ENCODE assay signal across 30 cellular contexts in genomic region chr16:9499921-9500593, GRCh38.
DNase-seq lines count a peak whose midpoint lies in the region; ATAC-seq and TF ChIP-seq lines count a peak whose summit lies in the region.
"Had no signal": no experiment of that assay in that cellular context is flagged by ENCODE, and none has a peak within 500 bp of the region (broad histone marks: within the 10 kb centered on the region; RNA-seq: fewer than 3 reads in every experiment).

No MANE protein-coding gene starts in this region.

- H3K4me1 ChIP-seq in sigmoid colon, result no peaks in the 10 kb centered on the region
- H3K4me1 ChIP-seq: pancreas, right lobe of liver, testis had no signal

- H3K9me3 ChIP-seq in sigmoid colon, result no peaks in the 10 kb centered on the region
- H3K9me3 ChIP-seq: pancreas, right lobe of liver, SK-N-SH, testis had no signal

- intact Hi-C loops in sigmoid colon (cut with DNase I), result no loop called here

- no peak for TF ChIP-seq EP300 in sigmoid colon (IDR thresholded peaks at IDR 0.05)

- H3K36me3 ChIP-seq in sigmoid colon, result no peaks in the 10 kb centered on the region
- H3K36me3 ChIP-seq: pancreas, right lobe of liver had no signal

- no peak for TF ChIP-seq CTCF in WTC11 (IDR thresholded peaks at IDR 0.05)
- no peak for TF ChIP-seq CTCF in sigmoid colon (IDR thresholded peaks at IDR 0.05)

- peak; percentile 18 for DNase-seq in NCI-H2171 treated with DMSO at 0.1 percent for 48 hours (lab: John Stamatoyannopoulos, UW)
- DNase-seq in NCI-H2171 (lab: John Stamatoyannopoulos, UW), result no peak
- DNase-seq in WTC11 (ENCODE audit: low spot score), result peak; percentile 54
- DNase-seq in left kidney (ENCODE audit: low read depth, low spot score), result peak; percentile 91
- DNase-seq in sigmoid colon, result peak; percentile 64
- DNase-seq in NCI-H1105 (lab: John Stamatoyannopoulos, UW), result no peak
- no peak for DNase-seq in AG08395 (ENCODE audit: low spot score)
- DNase-seq in effector CD4-positive, alpha-beta T cell, result no peak
- DNase-seq: activated CD4-positive, alpha-beta T cell treated with anti-CD3 and anti-CD28 coated beads, Interleukin-2, amount 10 ng/mL, durations not matched to agents 7 days and 5 days; activated naive CD4-positive, alpha-beta T cell treated with anti-CD3 and anti-CD28 coated beads, Interleukin-2, amount 50 U/mL, for 16 hours; AML-193; CD4-positive, alpha-beta memory T cell; cortex of kidney; DMS153; GDM1; naive thymus-derived CD4-positive, alpha-beta T cell; NCI-H1092 treated with DMSO at 0.1 percent for 48 hours; NCI-H2081 treated with DMSO at 0.1 percent for 48 hours; NCI-H526; pancreas; right lobe of liver; SK-N-SH; stimulated activated naive CD4-positive, alpha-beta T cell treated with Interleukin-2 at 50 U/mL for 16 hours; T-helper 2 cell; testis had no signal

- no peak overlapping the region for H3K4me3 Mint-ChIP-seq in WTC11
- H3K4me3 Mint-ChIP-seq: activated CD4-positive, alpha-beta T cell treated with anti-CD3 and anti-CD28 coated beads, Interleukin-2, amount 10 ng/mL, durations not matched to agents 7 days and 5 days; activated T-helper 1 cell treated with anti-CD3 and anti-CD28 coated beads, Interleukin-12 subunit alpha, Interleukin-12 subunit beta, Interleukin-2, Interleukin-4 antibody, amounts not matched to agents 30 ng/mL and 10 ng/mL and 1 ng/mL, durations not matched to agents 14 hours and 24 hours and 36 hours; CD4-positive, alpha-beta memory T cell; IgD-negative memory B cell; mesothelial cell of epicardium; naive thymus-derived CD4-positive, alpha-beta T cell had no signal

- no peak overlapping the region for H3K4me3 ChIP-seq in sigmoid colon
- H3K4me3 ChIP-seq: pancreas, right lobe of liver, testis had no signal

- H3K27me3 Mint-ChIP-seq in WTC11 (ENCODE audit: low read depth), result no peaks in the 10 kb centered on the region; the same call in 1 of the 2 replicates
- H3K27me3 Mint-ChIP-seq: activated CD4-positive, alpha-beta T cell treated with anti-CD3 and anti-CD28 coated beads, Interleukin-2, amount 10 ng/mL, durations not matched to agents 7 days and 5 days had no signal

- POLR2A ChIA-PET in WTC11 (lab: Charles Lee), result no interaction called here

- no peak overlapping the region for H3K27ac ChIP-seq in sigmoid colon
- H3K27ac ChIP-seq: 22Rv1, pancreas, right lobe of liver, RWPE1, testis had no signal

- peaks cover 5% of the 10 kb centered on the region for H3K36me3 Mint-ChIP-seq in WTC11
- H3K36me3 Mint-ChIP-seq: CD4-positive, alpha-beta memory T cell; IgD-negative memory B cell; mesothelial cell of epicardium; naive thymus-derived CD4-positive, alpha-beta T cell had no signal

- H3K9me3 Mint-ChIP-seq in WTC11, result peaks cover 15% of the 10 kb centered on the region
- H3K9me3 Mint-ChIP-seq: activated T-helper 1 cell treated with anti-CD3 and anti-CD28 coated beads, Interleukin-12 subunit alpha, Interleukin-12 subunit beta, Interleukin-2, Interleukin-4 antibody, amounts not matched to agents 30 ng/mL and 10 ng/mL and 1 ng/mL, durations not matched to agents 14 hours and 24 hours and 36 hours; mesothelial cell of epicardium had no signal

- H3K4me1 Mint-ChIP-seq in WTC11, result peaks cover 38% of the 10 kb centered on the region
- H3K4me1 Mint-ChIP-seq: activated CD4-positive, alpha-beta T cell treated with anti-CD3 and anti-CD28 coated beads, Interleukin-2, amount 10 ng/mL, durations not matched to agents 7 days and 5 days; CD4-positive, alpha-beta memory T cell; IgD-negative memory B cell; naive thymus-derived CD4-positive, alpha-beta T cell had no signal

- H3K27ac Mint-ChIP-seq in WTC11, result no peak overlapping the region
- H3K27ac Mint-ChIP-seq: activated CD4-positive, alpha-beta T cell treated with anti-CD3 and anti-CD28 coated beads, Interleukin-2, amount 10 ng/mL, durations not matched to agents 7 days and 5 days; activated T-helper 1 cell treated with anti-CD3 and anti-CD28 coated beads, Interleukin-12 subunit alpha, Interleukin-12 subunit beta, Interleukin-2, Interleukin-4 antibody, amounts not matched to agents 30 ng/mL and 10 ng/mL and 1 ng/mL, durations not matched to agents 14 hours and 24 hours and 36 hours; CD4-positive, alpha-beta memory T cell; mesothelial cell of epicardium; naive thymus-derived CD4-positive, alpha-beta T cell had no signal

- no peaks in the 10 kb centered on the region for H3K27me3 ChIP-seq in sigmoid colon
- H3K27me3 ChIP-seq: pancreas, right lobe of liver, testis had no signal

- ATAC-seq in WTC11, result peak; percentile 67
- ATAC-seq: naive thymus-derived CD4-positive, alpha-beta T cell; pancreas; right lobe of liver had no signal

- 21 to 70% methylated on average over 1 of the region's 1 CpG for WGBS in sigmoid colon, 2 donors

- TF ChIP-seq POLR2A in sigmoid colon (IDR thresholded peaks at IDR 0.05), result no peak

- CTCF ChIA-PET in WTC11 (lab: Charles Lee), result no interaction called here

TF ChIP-seq in WTC11, 78 proteins besides CTCF, POLR2A, EP300 and RAD21 (continues in another document):
- TF ChIP-seq MXD4 (CRISPR knock-in tag; IDR thresholded peaks at IDR 0.05; ENCODE audit: borderline replicate concordance) (no peak), TCF7 (CRISPR knock-in tag; IDR thresholded peaks at IDR 0.05; ENCODE audit: low read depth) (no peak), ZNF121 (CRISPR knock-in tag; IDR thresholded peaks at IDR 0.05) (no peak), NR2C2 (CRISPR knock-in tag; IDR thresholded peaks at IDR 0.05) (no peak), CREB1 (CRISPR knock-in tag; IDR thresholded peaks at IDR 0.05) (no peak), ESRRA (CRISPR knock-in tag; IDR thresholded peaks at IDR 0.05; ENCODE audit: borderline replicate concordance) (no peak), FOXK1 (CRISPR knock-in tag; IDR thresholded peaks at IDR 0.05) (no peak), ZNF671 (CRISPR knock-in tag; IDR thresholded peaks at IDR 0.05) (no peak), JAZF1 (CRISPR knock-in tag; IDR thresholded peaks at IDR 0.05) (no peak), ARID4B (CRISPR knock-in tag; IDR thresholded peaks at IDR 0.05; ENCODE audit: borderline replicate concordance) (no peak)
- TF ChIP-seq, protein P1, sequence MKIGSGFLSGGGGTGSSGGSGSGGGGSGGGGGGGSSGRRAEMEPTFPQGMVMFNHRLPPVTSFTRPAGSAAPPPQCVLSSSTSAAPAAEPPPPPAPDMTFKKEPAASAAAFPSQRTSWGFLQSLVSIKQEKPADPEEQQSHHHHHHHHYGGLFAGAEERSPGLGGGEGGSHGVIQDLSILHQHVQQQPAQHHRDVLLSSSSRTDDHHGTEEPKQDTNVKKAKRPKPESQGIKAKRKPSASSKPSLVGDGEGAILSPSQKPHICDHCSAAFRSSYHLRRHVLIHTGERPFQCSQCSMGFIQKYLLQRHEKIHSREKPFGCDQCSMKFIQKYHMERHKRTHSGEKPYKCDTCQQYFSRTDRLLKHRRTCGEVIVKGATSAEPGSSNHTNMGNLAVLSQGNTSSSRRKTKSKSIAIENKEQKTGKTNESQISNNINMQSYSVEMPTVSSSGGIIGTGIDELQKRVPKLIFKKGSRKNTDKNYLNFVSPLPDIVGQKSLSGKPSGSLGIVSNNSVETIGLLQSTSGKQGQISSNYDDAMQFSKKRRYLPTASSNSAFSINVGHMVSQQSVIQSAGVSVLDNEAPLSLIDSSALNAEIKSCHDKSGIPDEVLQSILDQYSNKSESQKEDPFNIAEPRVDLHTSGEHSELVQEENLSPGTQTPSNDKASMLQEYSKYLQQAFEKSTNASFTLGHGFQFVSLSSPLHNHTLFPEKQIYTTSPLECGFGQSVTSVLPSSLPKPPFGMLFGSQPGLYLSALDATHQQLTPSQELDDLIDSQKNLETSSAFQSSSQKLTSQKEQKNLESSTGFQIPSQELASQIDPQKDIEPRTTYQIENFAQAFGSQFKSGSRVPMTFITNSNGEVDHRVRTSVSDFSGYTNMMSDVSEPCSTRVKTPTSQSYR (CRISPR knock-in tag; IDR thresholded peaks at IDR 0.05), result no peak
- TF ChIP-seq, protein P2, sequence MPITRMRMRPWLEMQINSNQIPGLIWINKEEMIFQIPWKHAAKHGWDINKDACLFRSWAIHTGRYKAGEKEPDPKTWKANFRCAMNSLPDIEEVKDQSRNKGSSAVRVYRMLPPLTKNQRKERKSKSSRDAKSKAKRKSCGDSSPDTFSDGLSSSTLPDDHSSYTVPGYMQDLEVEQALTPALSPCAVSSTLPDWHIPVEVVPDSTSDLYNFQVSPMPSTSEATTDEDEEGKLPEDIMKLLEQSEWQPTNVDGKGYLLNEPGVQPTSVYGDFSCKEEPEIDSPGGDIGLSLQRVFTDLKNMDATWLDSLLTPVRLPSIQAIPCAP (CRISPR knock-in tag; IDR thresholded peaks at IDR 0.05), result no peak

Comparison
In these comparisons a context has a peak if more than half of its experiments do, and no peak if none do; other contexts are left out.
1. DNase-seq: peak in NCI-H2171 treated with DMSO at 0.1 percent for 48 hours (single experiment), WTC11 (single experiment), left kidney (single experiment) and sigmoid colon (single experiment); none in NCI-H2171 (single experiment), NCI-H1105 (single experiment), AG08395 (single experiment) and effector CD4-positive, alpha-beta T cell (single experiment).